Comparison of ENCODE assay signal across 18 cellular contexts in genomic region chr2:230767862-230768388, GRCh38. TPM values are rescaled to one million over a fixed set of nuclear protein-coding genes. Genes with fewer than 3 reads are reported as not detected.
DNase-seq lines count a peak whose midpoint lies in the region; ATAC-seq and TF ChIP-seq lines count a peak whose summit lies in the region.
"Had no signal": no experiment of that assay in that cellular context is flagged by ENCODE, and none has a peak within 500 bp of the region (broad histone marks: within the 10 kb centered on the region; RNA-seq: fewer than 3 reads in every experiment).

No MANE protein-coding gene starts in this region.

- ATAC-seq in psoas muscle = no peak
- ATAC-seq: A549, GM12878 had no signal

- peaks cover 5% of the 10 kb centered on the region for H3K9me3 Mint-ChIP-seq in activated CD4-positive, alpha-beta T cell treated with anti-CD3 and anti-CD28 coated beads, Interleukin-2, amount 10 ng/mL, durations not matched to agents 24 days and 14 days
- no peaks in the 10 kb centered on the region for H3K9me3 Mint-ChIP-seq in activated naive CD8-positive, alpha-beta T cell (ENCODE audit: low read depth)
- H3K9me3 Mint-ChIP-seq in activated naive CD8-positive, alpha-beta T cell treated with anti-CD3 and anti-CD28 coated beads for 36 hours = peaks cover 2% of the 10 kb centered on the region
- H3K9me3 Mint-ChIP-seq in activated T-helper 1 cell treated with anti-CD3 and anti-CD28 coated beads, Interleukin-12 subunit alpha, Interleukin-12 subunit beta, Interleukin-2, Interleukin-4 antibody, amounts not matched to agents 30 ng/mL and 10 ng/mL and 1 ng/mL, durations not matched to agents 14 hours and 24 hours and 36 hours = no peaks in the 10 kb centered on the region

- H3K27ac ChIP-seq in psoas muscle (peak overlapping the region; percentile 50), esophagus muscularis mucosa (replicated peaks in 1 of 4) (no peak overlapping the region)
- H3K27ac ChIP-seq: A549, C4-2B had no signal

- H3K4me3 ChIP-seq in psoas muscle (no peak overlapping the region), esophagus muscularis mucosa (no peak overlapping the region)
- H3K4me3 ChIP-seq: A549, GM12878, HAP-1 had no signal

- TF ChIP-seq POLR2A in esophagus muscularis mucosa (IDR thresholded peaks at IDR 0.05; ENCODE audit: low read depth) = no peak

- H3K36me3 Mint-ChIP-seq in activated CD4-positive, alpha-beta T cell treated with anti-CD3 and anti-CD28 coated beads, Interleukin-2, amount 10 ng/mL, durations not matched to agents 24 days and 14 days (ENCODE audit: low read depth) = peaks cover 72% of the 10 kb centered on the region
- peaks cover 27% of the 10 kb centered on the region for H3K36me3 Mint-ChIP-seq in activated naive CD8-positive, alpha-beta T cell
- peaks cover 86% of the 10 kb centered on the region for H3K36me3 Mint-ChIP-seq in activated naive CD8-positive, alpha-beta T cell treated with anti-CD3 and anti-CD28 coated beads for 36 hours
- peaks cover 65% of the 10 kb centered on the region for H3K36me3 Mint-ChIP-seq in activated T-helper 1 cell treated with anti-CD3 and anti-CD28 coated beads, Interleukin-12 subunit alpha, Interleukin-12 subunit beta, Interleukin-2, Interleukin-4 antibody, amounts not matched to agents 30 ng/mL and 10 ng/mL and 1 ng/mL, durations not matched to agents 14 hours and 24 hours and 36 hours (ENCODE audit: low read depth)

- peaks cover 57% of the 10 kb centered on the region for H3K4me1 ChIP-seq in psoas muscle
- H3K4me1 ChIP-seq in esophagus muscularis mucosa = peaks cover 0 to 3% (median 0%) of the 10 kb centered on the region in 4 donors
- H3K4me1 ChIP-seq: A549 had no signal

- no peaks in the 10 kb centered on the region for H3K27me3 Mint-ChIP-seq in activated CD4-positive, alpha-beta T cell treated with anti-CD3 and anti-CD28 coated beads, Interleukin-2, amount 10 ng/mL, durations not matched to agents 24 days and 14 days
- H3K27me3 Mint-ChIP-seq in activated naive CD8-positive, alpha-beta T cell = no peaks in the 10 kb centered on the region
- H3K27me3 Mint-ChIP-seq in activated naive CD8-positive, alpha-beta T cell treated with anti-CD3 and anti-CD28 coated beads for 36 hours = no peaks in the 10 kb centered on the region
- H3K27me3 Mint-ChIP-seq in activated T-helper 1 cell treated with anti-CD3 and anti-CD28 coated beads, Interleukin-12 subunit alpha, Interleukin-12 subunit beta, Interleukin-2, Interleukin-4 antibody, amounts not matched to agents 30 ng/mL and 10 ng/mL and 1 ng/mL, durations not matched to agents 14 hours and 24 hours and 36 hours (ENCODE audit: insufficient read depth) = no peaks in the 10 kb centered on the region

- no peak for TF ChIP-seq CTCF in psoas muscle (IDR thresholded peaks at IDR 0.05)
- no peak for TF ChIP-seq CTCF in esophagus muscularis mucosa (IDR thresholded peaks at IDR 0.05)

- intact Hi-C loops in activated CD4-positive, alpha-beta T cell treated with anti-CD3 and anti-CD28 coated beads, Interleukin-2, amount 10 ng/mL, durations not matched to agents 24 days and 14 days (cut with micrococcal nuclease) = no loop called here
- intact Hi-C loops in activated T-helper 1 cell treated with anti-CD3 and anti-CD28 coated beads, Interleukin-12 subunit alpha, Interleukin-12 subunit beta, Interleukin-2, Interleukin-4 antibody, amounts not matched to agents 30 ng/mL and 10 ng/mL and 1 ng/mL, durations not matched to agents 14 hours and 24 hours and 36 hours (cut with micrococcal nuclease) = no loop called here
- intact Hi-C loops in psoas muscle (cut with DNase I) (no loop called here), esophagus muscularis mucosa (cut with DNase I) (no loop called here)

- peak overlapping the region; percentile 17 for H3K27ac Mint-ChIP-seq in activated CD4-positive, alpha-beta T cell treated with anti-CD3 and anti-CD28 coated beads, Interleukin-2, amount 10 ng/mL, durations not matched to agents 24 days and 14 days
- H3K27ac Mint-ChIP-seq in activated naive CD8-positive, alpha-beta T cell = peak overlapping the region; percentile 85
- H3K27ac Mint-ChIP-seq in activated naive CD8-positive, alpha-beta T cell treated with anti-CD3 and anti-CD28 coated beads for 36 hours = no peak overlapping the region
- peak overlapping the region; percentile 40 for H3K27ac Mint-ChIP-seq in activated T-helper 1 cell treated with anti-CD3 and anti-CD28 coated beads, Interleukin-12 subunit alpha, Interleukin-12 subunit beta, Interleukin-2, Interleukin-4 antibody, amounts not matched to agents 30 ng/mL and 10 ng/mL and 1 ng/mL, durations not matched to agents 14 hours and 24 hours and 36 hours

- no peak for TF ChIP-seq EP300 in esophagus muscularis mucosa (IDR thresholded peaks at IDR 0.05)

- H3K4me3 Mint-ChIP-seq in activated CD4-positive, alpha-beta T cell treated with anti-CD3 and anti-CD28 coated beads, Interleukin-2, amount 10 ng/mL, durations not matched to agents 24 days and 14 days = no peak overlapping the region
- H3K4me3 Mint-ChIP-seq in activated naive CD8-positive, alpha-beta T cell = peak overlapping the region; percentile 46
- H3K4me3 Mint-ChIP-seq in activated naive CD8-positive, alpha-beta T cell treated with anti-CD3 and anti-CD28 coated beads for 36 hours = no peak overlapping the region
- no peak overlapping the region for H3K4me3 Mint-ChIP-seq in activated T-helper 1 cell treated with anti-CD3 and anti-CD28 coated beads, Interleukin-12 subunit alpha, Interleukin-12 subunit beta, Interleukin-2, Interleukin-4 antibody, amounts not matched to agents 30 ng/mL and 10 ng/mL and 1 ng/mL, durations not matched to agents 14 hours and 24 hours and 36 hours

- peaks cover 58% of the 10 kb centered on the region for H3K4me1 Mint-ChIP-seq in activated CD4-positive, alpha-beta T cell treated with anti-CD3 and anti-CD28 coated beads, Interleukin-2, amount 10 ng/mL, durations not matched to agents 24 days and 14 days
- H3K4me1 Mint-ChIP-seq in activated naive CD8-positive, alpha-beta T cell (ENCODE audit: low read depth) = peaks cover 75% of the 10 kb centered on the region
- peaks cover 68% of the 10 kb centered on the region for H3K4me1 Mint-ChIP-seq in activated naive CD8-positive, alpha-beta T cell treated with anti-CD3 and anti-CD28 coated beads for 36 hours
- H3K4me1 Mint-ChIP-seq in activated T-helper 1 cell treated with anti-CD3 and anti-CD28 coated beads, Interleukin-12 subunit alpha, Interleukin-12 subunit beta, Interleukin-2, Interleukin-4 antibody, amounts not matched to agents 30 ng/mL and 10 ng/mL and 1 ng/mL, durations not matched to agents 14 hours and 24 hours and 36 hours (ENCODE audit: low read depth) = peaks cover 74% of the 10 kb centered on the region

- H3K36me3 ChIP-seq in psoas muscle (ENCODE audit: insufficient read depth in 1 of 2, low read depth in 1 of 2) (peaks cover 0 to 20% of the 10 kb centered on the region in 2 donors), esophagus muscularis mucosa (peaks cover 0 to 36% (median 10%) of the 10 kb centered on the region in 4 donors)

- H3K9me3 ChIP-seq in psoas muscle (no peaks in the 10 kb centered on the region), esophagus muscularis mucosa (no peaks in the 10 kb centered on the region)
- H3K9me3 ChIP-seq: A549, HAP-1 had no signal

- DNase-seq in activated CD4-positive, alpha-beta T cell treated with anti-CD3 and anti-CD28 coated beads, Interleukin-2, amount 10 ng/mL, durations not matched to agents 24 days and 14 days = no peak
- no peak for DNase-seq in activated CD4-positive, alpha-beta T cell treated with anti-CD3 and anti-CD28 coated beads, Interleukin-2, amount 50 U/mL, for 4 hours
- DNase-seq in activated naive CD8-positive, alpha-beta T cell treated with anti-CD3 and anti-CD28 coated beads for 36 hours = no peak
- DNase-seq in activated T-helper 1 cell treated with anti-CD3 and anti-CD28 coated beads, Interleukin-12 subunit alpha, Interleukin-12 subunit beta, Interleukin-2, Interleukin-4 antibody, amounts not matched to agents 30 ng/mL and 10 ng/mL and 1 ng/mL, durations not matched to agents 14 hours and 24 hours and 36 hours (ENCODE audit: low spot score) = no peak
- DNase-seq in psoas muscle (no peak), occipital lobe (lab: John Stamatoyannopoulos, UW) (no peak), esophagus muscularis mucosa (ENCODE audit: extremely low spot score) (no peak)
- DNase-seq: Calu3, DMS79, MM.1S, NCI-H1105, NCI-H187, NCI-H446 had no signal

- 73 to 90% (median 81%) methylated on average over 2 of the region's 2 CpGs for WGBS in psoas muscle, 3 donors
- 87% methylated on average over 2 of the region's 2 CpGs for WGBS in esophagus muscularis mucosa

- no peaks in the 10 kb centered on the region for H3K27me3 ChIP-seq in psoas muscle (ENCODE audit: insufficient read depth in 3 of 3, low read length in 2 of 3)
- no peaks in the 10 kb centered on the region for H3K27me3 ChIP-seq in esophagus muscularis mucosa

RNA-seq across cellular contexts. Expression of gene CAB39, which starts 55.3 kb away (rescaled TPM):
- total RNA-seq in activated CD4-positive, alpha-beta T cell treated with anti-CD3 and anti-CD28 coated beads, Interleukin-2, amount 10 ng/mL, durations not matched to agents 24 days and 14 days = 166 and 168 TPM in 2 replicates
- total RNA-seq in activated naive CD8-positive, alpha-beta T cell treated with anti-CD3 and anti-CD28 coated beads for 36 hours = 100 to 1,000 TPM; 119 to 122 TPM
- total RNA-seq in activated T-helper 1 cell treated with anti-CD3 and anti-CD28 coated beads, Interleukin-12 subunit alpha, Interleukin-12 subunit beta, Interleukin-2, Interleukin-4 antibody, amounts not matched to agents 30 ng/mL and 10 ng/mL and 1 ng/mL, durations not matched to agents 14 hours and 24 hours and 36 hours = 168 and 170 TPM in 2 replicates
- total RNA-seq in psoas muscle (100 to 1,000 TPM; 107 to 139 (median 128) TPM), occipital lobe (149 TPM), esophagus muscularis mucosa (100 to 1,000 TPM in 1 of 4 donors, 10 to 100 TPM in 3; 73.6 to 105 (median 83.9) TPM)
- polyA plus RNA-seq in psoas muscle = 100 to 1,000 TPM in 1 of 3 donors, 10 to 100 TPM in 2; 36.0 to 166 (median 55.3) TPM
